8 cellular contexts compared by ENCODE assay signal in the genomic region with DNA sequence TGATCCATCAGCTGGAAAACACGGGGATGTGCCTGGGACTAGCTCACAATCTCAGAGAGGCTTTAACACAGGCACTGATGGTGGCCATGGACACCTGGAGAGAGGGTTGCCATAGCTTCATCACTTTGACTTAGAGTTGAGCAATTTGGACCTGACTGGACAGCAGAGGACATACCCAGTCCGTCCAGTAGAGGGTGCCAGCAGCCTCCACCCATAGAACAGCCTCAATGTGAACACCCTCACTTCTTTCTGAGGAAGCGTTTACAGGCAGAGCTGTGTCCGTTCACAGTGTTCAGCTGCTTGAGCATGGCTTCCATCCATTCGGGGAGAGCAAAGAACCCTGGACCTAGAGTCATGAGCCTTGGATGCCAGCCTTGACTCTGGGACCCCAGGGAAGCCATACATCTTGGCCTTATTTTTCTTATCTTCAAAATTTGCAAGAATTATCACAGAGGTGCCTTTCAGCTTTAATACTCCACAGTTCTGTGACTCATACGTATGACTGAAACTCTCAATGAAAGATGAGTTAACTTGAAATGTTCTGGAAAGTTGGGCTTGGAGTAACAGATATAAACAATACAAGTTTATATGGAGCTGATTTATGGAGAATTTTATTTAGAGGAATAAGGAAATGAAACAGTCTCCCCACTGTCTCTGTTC.
DNase-seq lines count a peak whose midpoint lies in the region; ATAC-seq and TF ChIP-seq lines count a peak whose summit lies in the region.

No MANE protein-coding gene starts in this region.

- CTCF ChIA-PET in activated naive CD4-positive, alpha-beta T cell treated with anti-CD3 and anti-CD28 coated beads, Interleukin-2, amount 10 ng/mL, durations not matched to agents 7 days and 5 days (lab: Charles Lee) = interaction anchor here (0.5 to 1.9 kb wide), 15 partner anchors 10 to 721 kb away, joined by 3 to 11 read pairs (median 4); no protein-coding TSS in a partner anchor

- no peak for ATAC-seq in HG03039 (IDR thresholded peaks at IDR 0.05; ENCODE audit: unreplicated experiment)

- no peak overlapping the region for H3K27ac ChIP-seq in cardiac muscle cell

- H3K4me3 ChIP-seq in cardiac muscle cell = no peak overlapping the region

- no peaks in the 10 kb centered on the region for H3K9me3 ChIP-seq in cardiac muscle cell (ENCODE audit: low read depth)

- no peaks in the 10 kb centered on the region for H3K27me3 ChIP-seq in cardiac muscle cell

- TF ChIP-seq CTCF in cardiac muscle cell (IDR thresholded peaks at IDR 0.05; ENCODE audit: low read depth, low read length) (peak; percentile 97), progenitor cell of endocrine pancreas (IDR thresholded peaks at IDR 0.05; ENCODE audit: unreplicated experiment) (peak; percentile 85)

- no peaks in the 10 kb centered on the region for H3K27me3 Mint-ChIP-seq in activated naive CD4-positive, alpha-beta T cell treated with anti-CD3 and anti-CD28 coated beads, Interleukin-2, amount 10 ng/mL, durations not matched to agents 7 days and 5 days
- peaks cover 7% of the 10 kb centered on the region for H3K27me3 Mint-ChIP-seq in progenitor cell of endocrine pancreas

- peaks cover 2% of the 10 kb centered on the region for H3K9me3 Mint-ChIP-seq in activated naive CD4-positive, alpha-beta T cell treated with anti-CD3 and anti-CD28 coated beads, Interleukin-2, amount 10 ng/mL, durations not matched to agents 7 days and 5 days
- no peaks in the 10 kb centered on the region for H3K9me3 Mint-ChIP-seq in progenitor cell of endocrine pancreas (ENCODE audit: low read depth)

- no peaks in the 10 kb centered on the region for H3K36me3 Mint-ChIP-seq in activated naive CD4-positive, alpha-beta T cell treated with anti-CD3 and anti-CD28 coated beads, Interleukin-2, amount 10 ng/mL, durations not matched to agents 7 days and 5 days
- no peaks in the 10 kb centered on the region for H3K36me3 Mint-ChIP-seq in progenitor cell of endocrine pancreas (ENCODE audit: insufficient read depth)

- no peaks in the 10 kb centered on the region for H3K36me3 ChIP-seq in cardiac muscle cell

- no peak overlapping the region for H3K4me3 Mint-ChIP-seq in activated naive CD4-positive, alpha-beta T cell treated with anti-CD3 and anti-CD28 coated beads, Interleukin-2, amount 10 ng/mL, durations not matched to agents 7 days and 5 days
- H3K4me3 Mint-ChIP-seq in progenitor cell of endocrine pancreas (ENCODE audit: low read depth) = no peak overlapping the region

- no peaks in the 10 kb centered on the region for H3K4me1 Mint-ChIP-seq in activated naive CD4-positive, alpha-beta T cell treated with anti-CD3 and anti-CD28 coated beads, Interleukin-2, amount 10 ng/mL, durations not matched to agents 7 days and 5 days
- H3K4me1 Mint-ChIP-seq in progenitor cell of endocrine pancreas (ENCODE audit: low read depth) = no peaks in the 10 kb centered on the region

- H3K4me1 ChIP-seq in cardiac muscle cell (ENCODE audit: low read depth) = no peaks in the 10 kb centered on the region

- no peak overlapping the region for H3K27ac Mint-ChIP-seq in activated naive CD4-positive, alpha-beta T cell treated with anti-CD3 and anti-CD28 coated beads, Interleukin-2, amount 10 ng/mL, durations not matched to agents 7 days and 5 days
- no peak overlapping the region for H3K27ac Mint-ChIP-seq in progenitor cell of endocrine pancreas

- DNase-seq in COLO829 (ENCODE audit: low spot score) (peak; percentile 97), GM19240 (ENCODE audit: insufficient read length, low spot score) (peak; percentile 72), HK-2 (ENCODE audit: unreplicated experiment) (peak; percentile 54), OCI-M1 (lab: John Stamatoyannopoulos, UW) (peak; percentile 47), cardiac muscle cell (ENCODE audit: low read depth in 1 of 2, low spot score in 1 of 2) (peak; percentile 73 to 80), progenitor cell of endocrine pancreas (ENCODE audit: low spot score, unreplicated experiment) (peak; percentile 63)
- DNase-seq in activated naive CD4-positive, alpha-beta T cell treated with anti-CD3 and anti-CD28 coated beads, Interleukin-2, amount 10 ng/mL, durations not matched to agents 7 days and 5 days = peak; percentile 67

Comparison
In these comparisons a context has a peak if more than half of its experiments do, and no peak if none do; other contexts are left out.
1. DNase-seq: peak in every context shown above with its lines; median percentile 97 in COLO829; 76 in cardiac muscle cell; 72 in GM19240; 67 in activated naive CD4-positive, alpha-beta T cell treated with anti-CD3 and anti-CD28 coated beads, Interleukin-2, amount 10 ng/mL, durations not matched to agents 7 days and 5 days; 63 in progenitor cell of endocrine pancreas; 54 in HK-2; 47 in OCI-M1.